In genomic region chr3:194995922-194996321, GRCh38 we compare ENCODE assay signal across 21 cellular contexts.
"Had no signal": no experiment of that assay in that cellular context is flagged by ENCODE, and none has a peak within 500 bp of the region (broad histone marks: within the 10 kb centered on the region; RNA-seq: fewer than 3 reads in every experiment).

No MANE protein-coding gene starts in this region.

- H3K9me3 ChIP-seq: gastroesophageal sphincter, mucosa of descending colon, spleen, testis had no signal

- H3K27me3 ChIP-seq: gastroesophageal sphincter, spleen, testis had no signal

- H3K36me3 Mint-ChIP-seq: activated naive CD4-positive, alpha-beta T cell treated with anti-CD3 and anti-CD28 coated beads, Interleukin-2, amount 50 U/mL, for 24 hours; brain had no signal

- H3K4me3 Mint-ChIP-seq: activated CD4-positive, alpha-beta T cell treated with anti-CD3 and anti-CD28 coated beads for 36 hours; activated naive CD4-positive, alpha-beta T cell treated with anti-CD3 and anti-CD28 coated beads, Interleukin-2, amount 50 U/mL, for 24 hours; activated T-helper 1 cell treated with anti-CD3 and anti-CD28 coated beads, Interleukin-12 subunit alpha, Interleukin-12 subunit beta, Interleukin-2, Interleukin-4 antibody, amounts not matched to agents 30 ng/mL and 10 ng/mL and 1 ng/mL, durations not matched to agents 14 hours and 24 hours and 36 hours; brain; effector memory CD8-positive, alpha-beta T cell; nephron progenitor cell had no signal

- H3K27ac ChIP-seq: gastroesophageal sphincter, spleen, testis had no signal

- H3K27me3 Mint-ChIP-seq: activated naive CD4-positive, alpha-beta T cell treated with anti-CD3 and anti-CD28 coated beads, Interleukin-2, amount 50 U/mL, for 24 hours had no signal

- H3K4me3 ChIP-seq: gastroesophageal sphincter, mucosa of descending colon, spleen, testis had no signal

- H3K4me1 Mint-ChIP-seq: activated CD4-positive, alpha-beta T cell treated with anti-CD3 and anti-CD28 coated beads for 36 hours; activated naive CD4-positive, alpha-beta T cell treated with anti-CD3 and anti-CD28 coated beads, Interleukin-2, amount 50 U/mL, for 24 hours; brain had no signal

- ATAC-seq: activated CD4-positive, alpha-beta T cell treated with anti-CD3 and anti-CD28 coated beads for 36 hours; effector memory CD8-positive, alpha-beta T cell; gastroesophageal sphincter; left cardiac atrium; mucosa of descending colon had no signal

- H3K36me3 ChIP-seq: gastroesophageal sphincter, spleen had no signal

- H3K27ac Mint-ChIP-seq: activated CD4-positive, alpha-beta T cell treated with anti-CD3 and anti-CD28 coated beads for 36 hours; activated T-helper 1 cell treated with anti-CD3 and anti-CD28 coated beads, Interleukin-12 subunit alpha, Interleukin-12 subunit beta, Interleukin-2, Interleukin-4 antibody, amounts not matched to agents 30 ng/mL and 10 ng/mL and 1 ng/mL, durations not matched to agents 14 hours and 24 hours and 36 hours; brain; effector memory CD8-positive, alpha-beta T cell; nephron progenitor cell had no signal

- H3K4me1 ChIP-seq: gastroesophageal sphincter, spleen, testis had no signal

- DNase-seq: activated CD4-positive, alpha-beta T cell treated with anti-CD3 and anti-CD28 coated beads for 36 hours; activated CD4-positive, alpha-beta T cell treated with anti-CD3 and anti-CD28 coated beads, Interleukin-2, amount 50 U/mL, for 4 hours; activated gamma-delta T cell; anterior cingulate cortex; effector memory CD8-positive, alpha-beta T cell; hypothalamus; left cardiac atrium; mesenchymal stem cell; mucosa of descending colon; nephron progenitor cell; nucleus accumbens; spleen; stimulated activated CD4-positive, alpha-beta T cell treated with anti-CD3 and anti-CD28 coated beads, Interleukin-4, amount 100 ng/mL, for 1 hour; stimulated activated naive CD4-positive, alpha-beta T cell; T-helper 9 cell; testis; trophoblast cell had no signal

- H3K9me3 Mint-ChIP-seq: activated naive CD4-positive, alpha-beta T cell treated with anti-CD3 and anti-CD28 coated beads, Interleukin-2, amount 50 U/mL, for 24 hours; activated T-helper 1 cell treated with anti-CD3 and anti-CD28 coated beads, Interleukin-12 subunit alpha, Interleukin-12 subunit beta, Interleukin-2, Interleukin-4 antibody, amounts not matched to agents 30 ng/mL and 10 ng/mL and 1 ng/mL, durations not matched to agents 14 hours and 24 hours and 36 hours; brain; effector memory CD8-positive, alpha-beta T cell; nephron progenitor cell had no signal
